ENCODE assay signal across 32 cellular contexts in genomic region chr10:31061941-31062340, GRCh38.
"Had no signal": no experiment of that assay in that cellular context is flagged by ENCODE, and none has a peak within 500 bp of the region (broad histone marks: within the 10 kb centered on the region; RNA-seq: fewer than 3 reads in every experiment).

No MANE protein-coding gene starts in this region.

- H3K9ac ChIP-seq: KMS-11, SK-N-SH had no signal

- H3K27ac Mint-ChIP-seq: activated CD4-positive, alpha-beta T cell treated with anti-CD3 and anti-CD28 coated beads, Interleukin-2, amount 10 ng/mL, durations not matched to agents 24 days and 14 days; activated CD8-positive, alpha-beta T cell treated with anti-CD3 and anti-CD28 coated beads, Interleukin-2, amount 10 ng/mL, durations not matched to agents 7 days and 5 days; activated naive CD8-positive, alpha-beta T cell treated with anti-CD3 and anti-CD28 coated beads for 36 hours; T-helper 1 cell treated with Interleukin-12 subunit alpha and Interleukin-12 subunit beta and Interleukin-4 antibody, amounts not matched to agents 30 μg/mL and 1 μg/mL, for 36 hours; T-helper 2 cell treated with Interferon-gamma antibody and Interleukin-4, amounts not matched to agents 5 μg/mL and 100 μg/mL, for 36 hours had no signal

- H3K4me3 Mint-ChIP-seq: activated CD4-positive, alpha-beta T cell treated with anti-CD3 and anti-CD28 coated beads, Interleukin-2, amount 10 ng/mL, durations not matched to agents 24 days and 14 days; activated CD8-positive, alpha-beta T cell treated with anti-CD3 and anti-CD28 coated beads, Interleukin-2, amount 10 ng/mL, durations not matched to agents 7 days and 5 days; activated naive CD8-positive, alpha-beta T cell treated with anti-CD3 and anti-CD28 coated beads for 36 hours; T-helper 1 cell treated with Interleukin-12 subunit alpha and Interleukin-12 subunit beta and Interleukin-4 antibody, amounts not matched to agents 30 μg/mL and 1 μg/mL, for 36 hours; T-helper 2 cell treated with Interferon-gamma antibody and Interleukin-4, amounts not matched to agents 5 μg/mL and 100 μg/mL, for 36 hours had no signal

- H3K9me3 ChIP-seq: body of pancreas, breast epithelium, Peyer's patch, SJSA1, SK-N-SH had no signal

- DNase-seq: activated CD4-positive, alpha-beta T cell treated with anti-CD3 and anti-CD28 coated beads, Interleukin-2, amount 10 ng/mL, durations not matched to agents 24 days and 14 days; activated CD4-positive, alpha-beta T cell treated with anti-CD3 and anti-CD28 coated beads, Interleukin-2, amount 50 U/mL, for 48 hours; activated CD8-positive, alpha-beta T cell treated with anti-CD3 and anti-CD28 coated beads, Interleukin-2, amount 10 ng/mL, durations not matched to agents 7 days and 5 days; activated effector memory CD4-positive, alpha-beta T cell treated with Interleukin-2 at 50 U/mL for 16 hours; activated naive CD4-positive, alpha-beta T cell; activated naive CD4-positive, alpha-beta T cell treated with anti-CD3 and anti-CD28 coated beads, Interleukin-2, amount 50 U/mL, for 16 hours; activated naive CD8-positive, alpha-beta T cell treated with anti-CD3 and anti-CD28 coated beads for 36 hours; activated T-cell treated with anti-CD3 and anti-CD28 coated beads for 4 hours; activated T-cell treated with anti-CD3 and anti-CD28 coated beads, Interleukin-2, amount 50 U/mL, for 48 hours; amygdala; body of pancreas; NCI-H1092 treated with DMSO at 0.1 percent for 48 hours; NCI-H1417; NCI-H146; NCI-H187; NCI-H2029 treated with DMSO at 0.1 percent for 48 hours; NCI-H2107; NCI-H2171; NCI-H510A; NCI-H526; NCI-H748 treated with DMSO at 0.1 percent for 48 hours; NK-92 treated with Interleukin-12 subunit alpha and Interleukin-12 subunit beta, amount 100 ng/mL, for 24 hours; PC-3; Peyer's patch; RPMI8226; SHP77 treated with DMSO at 0.1 percent for 48 hours; SK-N-SH had no signal

- H3K4me3 ChIP-seq: body of pancreas, breast epithelium, Peyer's patch, SJSA1 had no signal

- H3K9me3 Mint-ChIP-seq: activated CD4-positive, alpha-beta T cell treated with anti-CD3 and anti-CD28 coated beads, Interleukin-2, amount 10 ng/mL, durations not matched to agents 24 days and 14 days; activated naive CD8-positive, alpha-beta T cell treated with anti-CD3 and anti-CD28 coated beads for 36 hours; T-helper 1 cell treated with Interleukin-12 subunit alpha and Interleukin-12 subunit beta and Interleukin-4 antibody, amounts not matched to agents 30 μg/mL and 1 μg/mL, for 36 hours; T-helper 2 cell treated with Interferon-gamma antibody and Interleukin-4, amounts not matched to agents 5 μg/mL and 100 μg/mL, for 36 hours had no signal

- ATAC-seq: activated CD8-positive, alpha-beta T cell treated with anti-CD3 and anti-CD28 coated beads, Interleukin-2, amount 10 ng/mL, durations not matched to agents 7 days and 5 days; body of pancreas; PC-3 had no signal

- H3K4me1 Mint-ChIP-seq: activated naive CD8-positive, alpha-beta T cell treated with anti-CD3 and anti-CD28 coated beads for 36 hours had no signal

- H3K27me3 ChIP-seq: body of pancreas, breast epithelium, Peyer's patch, SJSA1 had no signal

- H3K36me3 ChIP-seq: breast epithelium, Peyer's patch, SJSA1 had no signal

- H3K4me1 ChIP-seq: body of pancreas, Peyer's patch had no signal

- H3K27ac ChIP-seq: body of pancreas, KMS-11, Peyer's patch, SJSA1 had no signal

- H3K36me3 Mint-ChIP-seq: activated naive CD8-positive, alpha-beta T cell treated with anti-CD3 and anti-CD28 coated beads for 36 hours had no signal
